In the genomic region with DNA sequence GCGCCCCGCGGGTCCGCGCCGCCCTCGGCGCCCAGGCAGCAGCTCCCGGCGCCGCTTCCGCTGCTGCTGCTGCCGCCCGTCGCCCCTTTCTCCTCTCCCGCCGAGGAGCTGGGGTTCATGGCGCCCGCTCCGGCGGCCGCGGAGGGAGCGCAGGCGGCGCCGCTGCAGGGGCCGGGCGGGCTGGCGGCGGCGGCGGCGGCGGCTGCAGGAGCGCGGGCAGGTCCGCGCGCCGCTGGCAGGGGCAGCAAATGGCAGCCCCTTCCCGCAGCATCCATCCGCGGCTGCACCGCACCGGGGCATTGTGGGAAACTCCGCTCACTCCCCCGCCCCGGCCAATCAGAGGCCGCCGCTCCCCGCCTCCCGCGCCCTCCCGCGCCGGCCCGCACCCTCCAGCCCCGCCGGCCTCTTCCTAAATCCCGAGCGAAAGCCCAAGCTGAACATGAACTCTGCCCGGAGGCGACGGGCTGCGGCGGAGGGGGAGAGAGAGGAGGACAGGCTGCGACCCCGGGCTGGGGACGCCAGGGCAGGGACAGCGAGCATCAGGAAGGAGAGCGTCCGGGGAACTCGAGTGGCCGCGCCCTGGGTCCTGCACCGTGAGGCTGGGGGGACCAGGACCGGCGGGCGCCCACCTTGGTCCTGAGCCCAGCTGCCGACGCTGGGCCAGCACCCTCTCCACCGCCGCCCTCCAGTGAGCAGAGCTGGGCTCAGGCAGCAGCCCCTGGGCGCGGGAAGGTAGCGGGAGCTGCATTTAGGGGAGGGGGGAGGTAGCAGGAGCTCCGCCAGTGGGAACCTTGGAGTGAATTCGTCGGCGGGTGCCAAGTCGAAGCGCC, we compare ENCODE assay signal across 8 cellular contexts. TPM values are rescaled to one million over a fixed set of nuclear protein-coding genes. Genes with fewer than 3 reads are reported as not detected.
DNase-seq lines count a peak whose midpoint lies in the region; ATAC-seq and TF ChIP-seq lines count a peak whose summit lies in the region.

A gene (minus strand): TSS at position 387 of the 830 bp plus-strand sequence.

- no peak within 1 kb of the TSS for H3K27ac Mint-ChIP-seq in T-helper 2 cell treated with Interferon-gamma antibody and Interleukin-4, amounts not matched to agents 5 μg/mL and 100 μg/mL, for 36 hours
- H3K27ac Mint-ChIP-seq in natural killer cell treated with Interleukin-12 subunit alpha and Interleukin-12 subunit beta and Interleukin-15 and Interleukin-18, amount 100 ng/mL, for 72 hours = no peak within 1 kb of the TSS

- DNase-seq in GM10266 (ENCODE audit: extremely low spot score) = peak; percentile 68
- DNase-seq in T-helper 2 cell treated with Interferon-gamma antibody and Interleukin-4, amounts not matched to agents 5 μg/mL and 100 μg/mL, for 36 hours (ENCODE audit: low spot score) = no peak
- peak; percentile 10 for DNase-seq in fibroblast of gingiva (ENCODE audit: low read depth)
- DNase-seq in natural killer cell treated with Interleukin-12 subunit alpha and Interleukin-12 subunit beta and Interleukin-15 and Interleukin-18, amount 100 ng/mL, for 72 hours (ENCODE audit: low spot score) = no peak
- no peak for DNase-seq in NOMO-1 treated with dmso at 0.1 percent for 144 hours (lab: John Stamatoyannopoulos, UW; ENCODE audit: unreplicated experiment)

- H3K27me3 Mint-ChIP-seq in T-helper 2 cell treated with Interferon-gamma antibody and Interleukin-4, amounts not matched to agents 5 μg/mL and 100 μg/mL, for 36 hours (ENCODE audit: low read depth) = peaks cover 75% of the 10 kb centered on the region
- peaks cover 38 to 57% of the 10 kb centered on the region in 2 donors for H3K27me3 Mint-ChIP-seq in natural killer cell treated with Interleukin-12 subunit alpha and Interleukin-12 subunit beta and Interleukin-15 and Interleukin-18, amount 100 ng/mL, for 72 hours

- no peak for TF ChIP-seq CTCF in GM10266 (IDR thresholded peaks at IDR 0.05; ENCODE audit: control insufficient read depth, insufficient read depth, low read depth, missing control alignments)

- no peaks in the 10 kb centered on the region for H3K9me3 Mint-ChIP-seq in T-helper 2 cell treated with Interferon-gamma antibody and Interleukin-4, amounts not matched to agents 5 μg/mL and 100 μg/mL, for 36 hours
- H3K9me3 Mint-ChIP-seq in natural killer cell treated with Interleukin-12 subunit alpha and Interleukin-12 subunit beta and Interleukin-15 and Interleukin-18, amount 100 ng/mL, for 72 hours = no peaks in the 10 kb centered on the region

- H3K4me3 Mint-ChIP-seq in T-helper 2 cell treated with Interferon-gamma antibody and Interleukin-4, amounts not matched to agents 5 μg/mL and 100 μg/mL, for 36 hours = peak within 1 kb of the TSS; percentile 61
- H3K4me3 Mint-ChIP-seq in natural killer cell treated with Interleukin-12 subunit alpha and Interleukin-12 subunit beta and Interleukin-15 and Interleukin-18, amount 100 ng/mL, for 72 hours = peak within 1 kb of the TSS; percentile 56

- H3K4me1 Mint-ChIP-seq in T-helper 2 cell treated with Interferon-gamma antibody and Interleukin-4, amounts not matched to agents 5 μg/mL and 100 μg/mL, for 36 hours (ENCODE audit: low read depth) = peaks cover 2% of the 10 kb centered on the region
- peaks cover 0 to 7% of the 10 kb centered on the region in 2 donors for H3K4me1 Mint-ChIP-seq in natural killer cell treated with Interleukin-12 subunit alpha and Interleukin-12 subunit beta and Interleukin-15 and Interleukin-18, amount 100 ng/mL, for 72 hours (ENCODE audit: low read depth in 2 of 2)

- ATAC-seq in HG02610 (IDR thresholded peaks at IDR 0.05; ENCODE audit: unreplicated experiment) (peak; percentile 70), GM21381 (IDR thresholded peaks at IDR 0.05; ENCODE audit: unreplicated experiment) (no peak), HG02763 (IDR thresholded peaks at IDR 0.05; ENCODE audit: unreplicated experiment) (no peak)
- peak; percentile 66 for ATAC-seq in natural killer cell treated with Interleukin-12 subunit alpha and Interleukin-12 subunit beta and Interleukin-15 and Interleukin-18, amount 100 ng/mL, for 72 hours

- no peaks in the 10 kb centered on the region for H3K36me3 Mint-ChIP-seq in T-helper 2 cell treated with Interferon-gamma antibody and Interleukin-4, amounts not matched to agents 5 μg/mL and 100 μg/mL, for 36 hours (ENCODE audit: low read depth)
- no peaks in the 10 kb centered on the region for H3K36me3 Mint-ChIP-seq in natural killer cell treated with Interleukin-12 subunit alpha and Interleukin-12 subunit beta and Interleukin-15 and Interleukin-18, amount 100 ng/mL, for 72 hours

RNA-seq across cellular contexts. Expression of the gene that starts here (rescaled TPM):
- 1 to 10 TPM; 1.5 to 4.4 TPM for total RNA-seq in natural killer cell treated with Interleukin-12 subunit alpha and Interleukin-12 subunit beta and Interleukin-15 and Interleukin-18, amount 100 ng/mL, for 72 hours

Comparison
In these comparisons a context has a peak if more than half of its experiments do, and no peak if none do; other contexts are left out.
1. DNase-seq: peak in GM10266 (single experiment) and fibroblast of gingiva (single experiment); none in T-helper 2 cell treated with Interferon-gamma antibody and Interleukin-4, amounts not matched to agents 5 μg/mL and 100 μg/mL, for 36 hours (single experiment), natural killer cell treated with Interleukin-12 subunit alpha and Interleukin-12 subunit beta and Interleukin-15 and Interleukin-18, amount 100 ng/mL, for 72 hours (single experiment) and NOMO-1 treated with dmso at 0.1 percent for 144 hours (single experiment).
2. ATAC-seq: peak in HG02610 (single experiment) and natural killer cell treated with Interleukin-12 subunit alpha and Interleukin-12 subunit beta and Interleukin-15 and Interleukin-18, amount 100 ng/mL, for 72 hours (2 of 2); none in GM21381 (single experiment) and HG02763 (single experiment).